19 cellular contexts compared by ENCODE assay signal in genomic region chr9:92332577-92333287, GRCh38. TPM values are rescaled to one million over a fixed set of nuclear protein-coding genes. Genes with fewer than 3 reads are reported as not detected.
DNase-seq lines count a peak whose midpoint lies in the region; ATAC-seq and TF ChIP-seq lines count a peak whose summit lies in the region.
"Had no signal": no experiment of that assay in that cellular context is flagged by ENCODE, and none has a peak within 500 bp of the region (broad histone marks: within the 10 kb centered on the region; RNA-seq: fewer than 3 reads in every experiment).

No MANE protein-coding gene starts in this region.

- TF ChIP-seq POLR2A in heart left ventricle (IDR thresholded peaks at IDR 0.05), result no peak

- no peaks in the 10 kb centered on the region for H3K9me3 ChIP-seq in heart left ventricle
- H3K9me3 ChIP-seq: ascending aorta, testis had no signal

- intact Hi-C loops in heart left ventricle (cut with DNase I), result loop anchor here in 1 of 10 donors (10.0 kb wide), 1 partner anchor 102 kb away; no protein-coding TSS in a partner anchor

- H3K4me1 ChIP-seq in heart left ventricle, result peaks cover 0 to 15% (median 0%) of the 10 kb centered on the region in 12 donors
- H3K4me1 ChIP-seq: ascending aorta, neural progenitor cell, testis had no signal

- no peaks in the 10 kb centered on the region for H3K27me3 ChIP-seq in heart left ventricle
- H3K27me3 ChIP-seq: ascending aorta, neural progenitor cell, testis had no signal

- DNase-seq in NCI-H2196 treated with DMSO at 0.1 percent for 48 hours (lab: John Stamatoyannopoulos, UW; ENCODE audit: unreplicated experiment) (peak; percentile 6), brain pericyte (ENCODE audit: low read depth, low spot score) (peak; percentile 49), heart left ventricle (peak in 3 of 5 donors; percentile 10 to 38 (median 26)), skeletal muscle cell (ENCODE audit: low read depth) (peak; percentile 25), NCI-H2227 treated with DMSO at 0.1 percent for 48 hours (lab: John Stamatoyannopoulos, UW) (no peak), NCI-H146 treated with DMSO at 0.1 percent for 48 hours (lab: John Stamatoyannopoulos, UW; ENCODE audit: unreplicated experiment) (no peak)
- DNase-seq: activated CD4-positive, alpha-beta T cell treated with anti-CD3 and anti-CD28 coated beads, Interleukin-2, amount 50 U/mL, for 48 hours; activated naive CD4-positive, alpha-beta T cell treated with anti-CD3 and anti-CD28 coated beads, Interleukin-2, amount 10 ng/mL, durations not matched to agents 7 days and 5 days; cortex of kidney; left colon; NCI-H1105; NCI-H524 treated with DMSO at 0.1 percent for 48 hours; SIG-M5; T-helper 2 cell; testis had no signal

- H3K4me3 ChIP-seq in heart left ventricle (no peak overlapping the region), skeletal muscle cell (ENCODE audit: low read depth, low read length) (no peak overlapping the region)
- H3K4me3 ChIP-seq: ascending aorta, neural progenitor cell, testis had no signal

- peak overlapping the region in 10 of 12 donors; percentile 18 to 82 (median 48) for H3K27ac ChIP-seq in heart left ventricle
- H3K27ac ChIP-seq: ascending aorta, KMS-11, neural progenitor cell, testis had no signal

- ATAC-seq in heart left ventricle, result peak; percentile 62 to 89 (median 78)
- no peak for ATAC-seq in GM18867 (IDR thresholded peaks at IDR 0.05; ENCODE audit: unreplicated experiment)
- ATAC-seq: left colon had no signal

- 59 to 74% (median 72%) methylated on average over 3 of the region's 3 CpGs for WGBS in heart left ventricle, 4 donors

- peaks cover 0 to 13% (median 4%) of the 10 kb centered on the region in 9 donors for H3K36me3 ChIP-seq in heart left ventricle
- H3K36me3 ChIP-seq: neural progenitor cell had no signal

- no peak for TF ChIP-seq CTCF in heart left ventricle (IDR thresholded peaks at IDR 0.05)

RNA-seq across cellular contexts. Expression of gene CENPP, which starts 7.0 kb away (rescaled TPM):
- 1 to 10 TPM; 1.2 to 5.8 (median 3.1) TPM for total RNA-seq in heart left ventricle
- polyA plus RNA-seq in heart left ventricle, result 1 to 10 TPM; 1.1 to 1.6 TPM

RNA-seq across cellular contexts. Expression of gene NOL8, which starts 7.6 kb away (rescaled TPM):
- total RNA-seq in heart left ventricle, result 10 to 100 TPM in 8 of 9 donors, 1 to 10 TPM in 1; 8.1 to 25.6 (median 18.1) TPM
- polyA plus RNA-seq in heart left ventricle, result 10 to 100 TPM; 11.7 to 13.5 TPM

RNA-seq across cellular contexts. Expression of gene IARS1, which starts 39.2 kb away (rescaled TPM):
- 10 to 100 TPM; 44.2 to 85.3 (median 68.1) TPM for total RNA-seq in heart left ventricle
- polyA plus RNA-seq in heart left ventricle, result 10 to 100 TPM in 1 of 2 donors, 1 to 10 TPM in 1; 9.0 to 97.5 TPM

Comparison
In these comparisons a context has a peak if more than half of its experiments do, and no peak if none do; other contexts are left out.
1. DNase-seq: peak in NCI-H2196 treated with DMSO at 0.1 percent for 48 hours (single experiment), brain pericyte (single experiment), heart left ventricle (3 of 5) and skeletal muscle cell (single experiment); none in NCI-H2227 treated with DMSO at 0.1 percent for 48 hours (single experiment) and NCI-H146 treated with DMSO at 0.1 percent for 48 hours (single experiment).